Comparison of ENCODE assay signal across 1 cellular context in genomic region chr2:177291701-177292100, GRCh38.
TF ChIP-seq lines count a peak whose summit lies in the region.

No MANE protein-coding gene starts in this region.

TF ChIP-seq in GM12878, 131 proteins besides CTCF, POLR2A, EP300 and RAD21:
- TF ChIP-seq JUNB (IDR thresholded peaks at IDR 0.05) = peak; percentile 48
- TF ChIP-seq WRNIP1 (IDR thresholded peaks at IDR 0.05; ENCODE audit: borderline replicate concordance, low read depth, low read length) = no peak
- TF ChIP-seq ZBTB33 (IDR thresholded peaks at IDR 0.05) = no peak
- TF ChIP-seq BACH1 (IDR thresholded peaks at IDR 0.05; ENCODE audit: borderline replicate concordance) = no peak
